In genomic region chr9:122256206-122256605, GRCh38 we compare ENCODE assay signal across 2 cellular contexts.
TF ChIP-seq lines count a peak whose summit lies in the region.

No MANE protein-coding gene starts in this region.

TF ChIP-seq in GM23338, 12 proteins besides CTCF, POLR2A, EP300 and RAD21:
- no peak for TF ChIP-seq JUNB (IDR thresholded peaks at IDR 0.05; ENCODE audit: unreplicated experiment)
- TF ChIP-seq NANOG (IDR thresholded peaks at IDR 0.05; ENCODE audit: borderline replicate concordance), result no peak
- TF ChIP-seq ZNF114 (CRISPR knock-in tag; IDR thresholded peaks at IDR 0.05), result no peak
- no peak for TF ChIP-seq EZH2phosphoT487 (IDR thresholded peaks at IDR 0.05; ENCODE audit: unreplicated experiment)
- TF ChIP-seq CREB1 (CRISPR knock-in tag; IDR thresholded peaks at IDR 0.05; ENCODE audit: low read depth), result no peak
- no peak for TF ChIP-seq REST (IDR thresholded peaks at IDR 0.05; ENCODE audit: unreplicated experiment)
- no peak for TF ChIP-seq ZNF331 (CRISPR knock-in tag; IDR thresholded peaks at IDR 0.05; ENCODE audit: low read depth)
- TF ChIP-seq POLR2AphosphoS5 (IDR thresholded peaks at IDR 0.05; ENCODE audit: low read depth), result no peak
- TF ChIP-seq ZNF462 (CRISPR knock-in tag; IDR thresholded peaks at IDR 0.05), result no peak
- no peak for TF ChIP-seq EZH2 (IDR thresholded peaks at IDR 0.05; ENCODE audit: low read depth, unreplicated experiment)

TF ChIP-seq in K562, 482 proteins besides CTCF, POLR2A, EP300 and RAD21:
- TF ChIP-seq PHB2 (IDR thresholded peaks at IDR 0.05; ENCODE audit: low read depth) (no peak), POLR2H (tag; IDR thresholded peaks at IDR 0.05; ENCODE audit: low read depth) (no peak), ZNF408 (CRISPR knock-in tag; IDR thresholded peaks at IDR 0.05; ENCODE audit: low read depth) (no peak), MCM2 (IDR thresholded peaks at IDR 0.05; ENCODE audit: low read depth) (no peak), CHD1 (IDR thresholded peaks at IDR 0.05; ENCODE audit: low read length) (no peak), TOE1 (IDR thresholded peaks at IDR 0.05; ENCODE audit: borderline replicate concordance) (no peak), TOE1 (CRISPR knock-in tag; IDR thresholded peaks at IDR 0.05; ENCODE audit: borderline replicate concordance, low read depth) (no peak), MLX (CRISPR knock-in tag; conservative IDR thresholded peaks at IDR 0.05) (no peak), ZNF280A (IDR thresholded peaks at IDR 0.05; ENCODE audit: low read depth, partially characterized antibody) (no peak), SRSF7 (optimal IDR thresholded peaks at IDR 0.05; ENCODE audit: low read depth, low read length) (no peak), ELF2 (CRISPR knock-in tag; IDR thresholded peaks at IDR 0.05) (no peak)
